In the genomic region with DNA sequence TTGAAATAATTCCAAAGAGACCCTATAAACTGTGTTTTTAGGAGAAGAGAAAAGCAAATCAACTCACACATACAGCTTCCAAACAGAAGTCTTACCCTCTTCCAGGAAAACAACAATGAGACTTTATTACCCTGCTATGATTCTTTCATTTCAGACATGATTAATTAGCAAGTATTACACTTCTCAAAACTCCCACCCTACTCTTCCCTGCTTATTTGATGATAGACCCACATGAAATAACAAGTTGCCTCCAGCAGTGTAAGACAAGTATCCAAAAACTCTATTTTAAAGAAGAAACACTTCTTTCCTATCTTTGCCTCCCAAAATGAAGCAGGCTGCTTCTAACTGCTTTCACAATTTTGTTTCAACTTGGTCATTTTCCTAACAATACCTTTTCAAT, we compare ENCODE assay signal across 13 cellular contexts. TPM values are rescaled to one million over a fixed set of nuclear protein-coding genes. Genes with fewer than 3 reads are reported as not detected.
DNase-seq lines count a peak whose midpoint lies in the region; ATAC-seq and TF ChIP-seq lines count a peak whose summit lies in the region.
"Had no signal": no experiment of that assay in that cellular context is flagged by ENCODE, and none has a peak within 500 bp of the region (broad histone marks: within the 10 kb centered on the region; RNA-seq: fewer than 3 reads in every experiment).

No MANE protein-coding gene starts in this region.

- H3K27ac ChIP-seq in ectodermal cell (ENCODE audit: insufficient read depth, low read depth, low read length, poor library complexity, severe bottlenecking) (no peak overlapping the region), tibial artery (peak overlapping the region; percentile 85 to 95)
- H3K27ac ChIP-seq: parathyroid adenoma had no signal

- DNase-seq in LHCN-M2 (ENCODE audit: low read depth), result peak; percentile 14
- DNase-seq in myocyte (ENCODE audit: low read depth), result peak; percentile 36
- DNase-seq in tibial artery, result no peak
- no peak for DNase-seq in activated gamma-delta T cell treated with Interleukin-2 at 50 U/mL for 16 hours
- no peak for DNase-seq in MV-4-11 (lab: John Stamatoyannopoulos, UW)
- DNase-seq: islet precursor cell; NCI-H2171; stimulated activated CD4-positive, alpha-beta T cell treated with anti-CD3 and anti-CD28 coated beads, Interleukin-4, amount 100 ng/mL, for 24 hours; stimulated activated naive CD4-positive, alpha-beta T cell treated with Interleukin-2 at 50 U/mL for 16 hours had no signal

- no peak for ATAC-seq in HG02884 (IDR thresholded peaks at IDR 0.05; ENCODE audit: unreplicated experiment)

- H3K36me3 ChIP-seq in ectodermal cell (ENCODE audit: control insufficient read depth, insufficient read depth, low read length) (no peaks in the 10 kb centered on the region), tibial artery (no peaks in the 10 kb centered on the region)

- H3K4me3 ChIP-seq in ectodermal cell (ENCODE audit: insufficient read depth, low read depth, low read length), result peak overlapping the region; percentile 10
- H3K4me3 ChIP-seq in tibial artery, result peak overlapping the region; percentile 65 to 78

- H3K4me1 ChIP-seq in ectodermal cell (ENCODE audit: control insufficient read depth, insufficient read depth, low read length) (peaks cover 20% of the 10 kb centered on the region), tibial artery (peaks cover 0 to 52% (median 3%) of the 10 kb centered on the region in 4 donors)
- H3K4me1 ChIP-seq: parathyroid adenoma had no signal

- H3K9me3 ChIP-seq in ectodermal cell (ENCODE audit: control insufficient read depth, low read length), result no peaks in the 10 kb centered on the region
- no peaks in the 10 kb centered on the region for H3K9me3 ChIP-seq in tibial artery

- no peaks in the 10 kb centered on the region for H3K27me3 ChIP-seq in ectodermal cell (ENCODE audit: control insufficient read depth, insufficient read depth, low read length, poor library complexity, severe bottlenecking)
- H3K27me3 ChIP-seq in tibial artery, result no peaks in the 10 kb centered on the region

- TF ChIP-seq CTCF in tibial artery (IDR thresholded peaks at IDR 0.05), result no peak

- intact Hi-C loops in tibial artery (cut with DNase I; ENCODE audit: low total_unique reads), result no loop called here

RNA-seq across cellular contexts. Expression of a gene that starts 4.1 kb away (rescaled TPM):
- total RNA-seq in LHCN-M2 (2014; rRNA removed) (3.7 and 5.4 TPM in 2 replicates), myocyte (7.9 and 8.6 TPM in 2 replicates)
- polyA plus RNA-seq in LHCN-M2 (2012), result 2.0 TPM
- polyA plus RNA-seq in ectodermal cell (2013, experiment 1 of 4), result 39.4 TPM
- 42.0 TPM for polyA plus RNA-seq in ectodermal cell (2013, experiment 2 of 4)
- 28.8 TPM for polyA plus RNA-seq in ectodermal cell (2013, experiment 3 of 4)
- 35.4 TPM for polyA plus RNA-seq in ectodermal cell (2013, experiment 4 of 4)
- polyA plus RNA-seq in myocyte (2012), result 1.8 TPM
- total RNA-seq: activated T-helper 1 cell treated with anti-CD3 and anti-CD28 coated beads, Interleukin-12 subunit alpha, Interleukin-12 subunit beta, Interleukin-2, Interleukin-4 antibody, amounts not matched to agents 30 ng/mL and 10 ng/mL and 1 ng/mL, durations not matched to agents 14 hours and 24 hours and 36 hours had no signal

Comparison
In these comparisons a context has a peak if more than half of its experiments do, and no peak if none do; other contexts are left out.
1. DNase-seq: peak in LHCN-M2 (single experiment) and myocyte (single experiment); none in tibial artery (0 of 2), activated gamma-delta T cell treated with Interleukin-2 at 50 U/mL for 16 hours (single experiment) and MV-4-11 (single experiment).